ENCODE assay signal across 8 cellular contexts in genomic region chr9:93071464-93071863, GRCh38. TPM values are rescaled to one million over a fixed set of nuclear protein-coding genes. Genes with fewer than 3 reads are reported as not detected.
A peak's percentile ranks its signal among the peaks of the same experiment; 100 is the strongest.
DNase-seq lines count a peak whose midpoint lies in the region; ATAC-seq and TF ChIP-seq lines count a peak whose summit lies in the region.

No MANE protein-coding gene starts in this region.

- no peak overlapping the region for H3K27ac Mint-ChIP-seq in natural killer cell treated with Interleukin-12 subunit alpha and Interleukin-12 subunit beta and Interleukin-15 and Interleukin-18, amount 100 ng/mL, for 72 hours

- no peak overlapping the region for H3K4me3 ChIP-seq in OCI-LY7 (ENCODE audit: low read depth, low read length, poor library complexity, severe bottlenecking)
- no peak overlapping the region for H3K4me3 ChIP-seq in fibroblast of the aortic adventitia (ENCODE audit: low read depth, low read length)

- peaks cover 79% of the 10 kb centered on the region for H3K36me3 ChIP-seq in OCI-LY7 (ENCODE audit: insufficient read depth, low read length)

- H3K4me1 ChIP-seq in OCI-LY7 (ENCODE audit: insufficient read depth, low read length, poor library complexity, severe bottlenecking) = peaks cover 17% of the 10 kb centered on the region

- no peaks in the 10 kb centered on the region for H3K9me2 ChIP-seq in OCI-LY7 (ENCODE audit: insufficient read depth, low read length)

- peaks cover 6% of the 10 kb centered on the region; the same call in 1 of the 2 replicates for H3K9me3 ChIP-seq in OCI-LY7 (ENCODE audit: low read length)

- no peaks in the 10 kb centered on the region for H3K9me3 Mint-ChIP-seq in natural killer cell treated with Interleukin-12 subunit alpha and Interleukin-12 subunit beta and Interleukin-15 and Interleukin-18, amount 100 ng/mL, for 72 hours

- no peak overlapping the region for H2AFZ ChIP-seq in OCI-LY7 (ENCODE audit: low read length)

- ATAC-seq in HG02678 (IDR thresholded peaks at IDR 0.05; ENCODE audit: unreplicated experiment) (no peak), GM21723 (IDR thresholded peaks at IDR 0.05; ENCODE audit: unreplicated experiment) (no peak), HG02884 (IDR thresholded peaks at IDR 0.05; ENCODE audit: unreplicated experiment) (no peak)
- ATAC-seq in natural killer cell treated with Interleukin-12 subunit alpha and Interleukin-12 subunit beta and Interleukin-15 and Interleukin-18, amount 100 ng/mL, for 72 hours = no peak

- peaks cover 36% of the 10 kb centered on the region; the same call in 1 of the 2 replicates for H3K79me2 ChIP-seq in OCI-LY7 (ENCODE audit: insufficient read depth, low read depth, low read length)

- H3K4me2 ChIP-seq in OCI-LY7 (ENCODE audit: low read length) = no peak overlapping the region

- H3K27ac ChIP-seq in OCI-LY7 (ENCODE audit: low read depth, low read length, poor library complexity, severe bottlenecking) = no peak overlapping the region

- H3K4me1 Mint-ChIP-seq in natural killer cell treated with Interleukin-12 subunit alpha and Interleukin-12 subunit beta and Interleukin-15 and Interleukin-18, amount 100 ng/mL, for 72 hours (ENCODE audit: low read depth in 2 of 2) = peaks cover 3 to 22% of the 10 kb centered on the region in 2 donors

- TF ChIP-seq CTCF in OCI-LY7 (conservative IDR thresholded peaks at IDR 0.05; ENCODE audit: low read length) = no peak
- TF ChIP-seq CTCF in fibroblast of the aortic adventitia (IDR thresholded peaks at IDR 0.05; ENCODE audit: insufficient read depth, low read length) = no peak

- no peaks in the 10 kb centered on the region for H3K36me3 Mint-ChIP-seq in natural killer cell treated with Interleukin-12 subunit alpha and Interleukin-12 subunit beta and Interleukin-15 and Interleukin-18, amount 100 ng/mL, for 72 hours

- H4K20me1 ChIP-seq in OCI-LY7 (ENCODE audit: insufficient read depth, low read length) = no peaks in the 10 kb centered on the region

- BruUV-seq in OCI-LY7 (replicated peaks; lab: Mats Ljungman, UMichigan) = no TSS peak

- intact Hi-C loops in OCI-LY7 (cut with micrococcal nuclease; ENCODE audit: unreplicated experiment) = no loop called here

- DNase-seq in AG08396 (ENCODE audit: low spot score) (peak; percentile 67), EH (ENCODE audit: low read depth) (peak; percentile 44), OCI-LY7 (ENCODE audit: low spot score) (peak; percentile 49), fibroblast of the aortic adventitia (ENCODE audit: low read depth) (peak; percentile 48)
- DNase-seq in natural killer cell treated with Interleukin-12 subunit alpha and Interleukin-12 subunit beta and Interleukin-15 and Interleukin-18, amount 100 ng/mL, for 72 hours (ENCODE audit: low spot score) = no peak

- no peak overlapping the region for H3K4me3 Mint-ChIP-seq in natural killer cell treated with Interleukin-12 subunit alpha and Interleukin-12 subunit beta and Interleukin-15 and Interleukin-18, amount 100 ng/mL, for 72 hours

- POLR2A ChIA-PET in OCI-LY7 (lab: Charles Lee) = no interaction called here

- peaks cover 22 to 44% of the 10 kb centered on the region in 2 donors for H3K27me3 Mint-ChIP-seq in natural killer cell treated with Interleukin-12 subunit alpha and Interleukin-12 subunit beta and Interleukin-15 and Interleukin-18, amount 100 ng/mL, for 72 hours

- CTCF ChIA-PET in OCI-LY7 (lab: Charles Lee; ENCODE audit: unreplicated experiment) = no interaction called here

RNA-seq across cellular contexts. Expression of gene SUSD3, which starts 13.0 kb away (rescaled TPM):
- 160 and 201 TPM in 2 replicates for total RNA-seq in OCI-LY7 (2014; rRNA removed; shearing (Covaris generic))
- total RNA-seq in OCI-LY7 (2022) (94.1 and 116 TPM in 2 replicates), fibroblast of the aortic adventitia (ENCODE audit: low replicate concordance) (0.09 TPM in 1 of 2 replicates, not detected in the other)
- 1 to 10 TPM in 1 of 2 donors, under 1 TPM in 1; 0.67 to 3.3 TPM for total RNA-seq in natural killer cell treated with Interleukin-12 subunit alpha and Interleukin-12 subunit beta and Interleukin-15 and Interleukin-18, amount 100 ng/mL, for 72 hours

RNA-seq across cellular contexts. Expression of gene CARD19, which starts 24.6 kb away (rescaled TPM):
- 18.4 and 26.8 TPM in 2 replicates for total RNA-seq in OCI-LY7 (2014; rRNA removed; shearing (Covaris generic))
- total RNA-seq in OCI-LY7 (2022) = 13.4 and 15.8 TPM in 2 replicates
- 12.4 and 38.9 TPM in 2 replicates for total RNA-seq in fibroblast of the aortic adventitia (ENCODE audit: low replicate concordance)
- 10 to 100 TPM; 21.7 to 23.4 TPM for total RNA-seq in natural killer cell treated with Interleukin-12 subunit alpha and Interleukin-12 subunit beta and Interleukin-15 and Interleukin-18, amount 100 ng/mL, for 72 hours

Comparison
In these comparisons a context has a peak if more than half of its experiments do, and no peak if none do; other contexts are left out.
1. RNA of gene SUSD3, which starts 13.0 kb away (total RNA-seq): 94.1 to 201 TPM in OCI-LY7; 0.67 to 3.3 TPM in natural killer cell treated with Interleukin-12 subunit alpha and Interleukin-12 subunit beta and Interleukin-15 and Interleukin-18, amount 100 ng/mL, for 72 hours and 0.09 TPM in fibroblast of the aortic adventitia; every median in the first group is over 10 times any median in the second.